ENCODE assay signal across 12 cellular contexts in genomic region chr14:96145116-96145864, GRCh38. TPM values are rescaled to one million over a fixed set of nuclear protein-coding genes. Genes with fewer than 3 reads are reported as not detected.
A peak's percentile ranks its signal among the peaks of the same experiment; 100 is the strongest.
DNase-seq lines count a peak whose midpoint lies in the region; ATAC-seq and TF ChIP-seq lines count a peak whose summit lies in the region.
"Had no signal": no experiment of that assay in that cellular context is flagged by ENCODE, and none has a peak within 500 bp of the region (broad histone marks: within the 10 kb centered on the region; RNA-seq: fewer than 3 reads in every experiment).

No MANE protein-coding gene starts in this region.

- H2BK15ac ChIP-seq in mesenchymal stem cell (ENCODE audit: low read depth, poor library complexity, severe bottlenecking) = no peak overlapping the region

- DNase-seq in HS-27A (ENCODE audit: low read depth) = peak; percentile 29
- DNase-seq in caudate nucleus (lab: John Stamatoyannopoulos, UW) = no peak
- peak; percentile 48 for DNase-seq in mesenchymal stem cell
- no peak for DNase-seq in thyroid gland
- no peak for DNase-seq in NCI-H2196 treated with DMSO at 0.1 percent for 48 hours (lab: John Stamatoyannopoulos, UW; ENCODE audit: unreplicated experiment)
- no peak for DNase-seq in hippocampal formation (lab: John Stamatoyannopoulos, UW)
- no peak for DNase-seq in UCSD-AML1 (lab: John Stamatoyannopoulos, UW; ENCODE audit: unreplicated experiment)
- DNase-seq: activated CD4-positive, alpha-beta T cell treated with anti-CD3 and anti-CD28 coated beads for 36 hours; SJCRH30 had no signal

- WGBS in mesenchymal stem cell = 53% methylated on average over 3 of the region's 6 CpGs
- WGBS in thyroid gland, 2 donors = 71 to 76% methylated on average over 6 of the region's 6 CpGs

- H3K27me3 ChIP-seq in mesenchymal stem cell (ENCODE audit: control insufficient read depth in 1 of 2, insufficient read depth in 1 of 2, low read length in 2 of 2) = no peaks in the 10 kb centered on the region
- H3K27me3 ChIP-seq in thyroid gland = no peaks in the 10 kb centered on the region
- H3K27me3 ChIP-seq: SJCRH30 had no signal

- intact Hi-C loops in thyroid gland (cut with DNase I) = no loop called here

- H4K8ac ChIP-seq in mesenchymal stem cell (ENCODE audit: low read length) = no peak overlapping the region

- H4K91ac ChIP-seq in mesenchymal stem cell (ENCODE audit: low read length) = no peak overlapping the region

- H3K14ac ChIP-seq in mesenchymal stem cell (ENCODE audit: low read length in 2 of 2) = no peak overlapping the region

- no peak for ATAC-seq in HG02970 (IDR thresholded peaks at IDR 0.05; ENCODE audit: low FRiP score, unreplicated experiment)
- ATAC-seq: activated CD4-positive, alpha-beta T cell treated with anti-CD3 and anti-CD28 coated beads for 36 hours had no signal

- H3K4me3 ChIP-seq in mesenchymal stem cell (ENCODE audit: insufficient read depth in 1 of 2, low read depth in 1 of 2, low read length in 2 of 2) (peak overlapping the region in 1 of 2 experiments; percentile 50), thyroid gland (replicated peaks in 1 of 3) (no peak overlapping the region)
- H3K4me3 ChIP-seq: SJCRH30 had no signal

- TF ChIP-seq POLR2A in thyroid gland (IDR thresholded peaks at IDR 0.05) = no peak

- H2BK12ac ChIP-seq in mesenchymal stem cell (ENCODE audit: low read length in 2 of 2) = no peak overlapping the region

- H3K4me1 ChIP-seq in mesenchymal stem cell (ENCODE audit: control insufficient read depth, insufficient read depth, low read depth, low read length) = peaks cover 4% of the 10 kb centered on the region
- peaks cover 8 to 11% of the 10 kb centered on the region in 2 donors for H3K4me1 ChIP-seq in thyroid gland
- H3K4me1 ChIP-seq: SJCRH30 had no signal

- no peak overlapping the region for H2AK5ac ChIP-seq in mesenchymal stem cell (ENCODE audit: low read length, severe bottlenecking)

- H3K27ac ChIP-seq in caudate nucleus (ENCODE audit: low read depth, low read length) = peak overlapping the region; percentile 93
- peak overlapping the region; percentile 88 for H3K27ac ChIP-seq in mesenchymal stem cell (ENCODE audit: low read length, poor library complexity, severe bottlenecking)
- peak overlapping the region; percentile 66 to 86 (median 76) for H3K27ac ChIP-seq in thyroid gland
- H3K27ac ChIP-seq: SJCRH30 had no signal

- H2BK5ac ChIP-seq in mesenchymal stem cell (ENCODE audit: low read depth, low read length, poor library complexity, severe bottlenecking) = no peak overlapping the region

- peak overlapping the region; percentile 39 for H3K4me2 ChIP-seq in mesenchymal stem cell (ENCODE audit: low read length, poor library complexity, severe bottlenecking)

- no peak for TF ChIP-seq CTCF in thyroid gland (IDR thresholded peaks at IDR 0.05)

- no peak overlapping the region for H3K4ac ChIP-seq in mesenchymal stem cell (ENCODE audit: low read depth in 1 of 2, low read length in 2 of 2)

- no peaks in the 10 kb centered on the region for H3K79me1 ChIP-seq in mesenchymal stem cell (replicated peaks; ENCODE audit: low read length, poor library complexity, severe bottlenecking)

- peak overlapping the region; percentile 87 for H3K9ac ChIP-seq in mesenchymal stem cell (ENCODE audit: low read length)

- no peak overlapping the region for H2AFZ ChIP-seq in mesenchymal stem cell (ENCODE audit: low read depth, low read length)

- H3K9me3 ChIP-seq in mesenchymal stem cell (ENCODE audit: control insufficient read depth, low read length) (peaks cover 29% of the 10 kb centered on the region), thyroid gland (no peaks in the 10 kb centered on the region)

- no peak overlapping the region for H3K18ac ChIP-seq in mesenchymal stem cell (ENCODE audit: low read depth in 1 of 2, low read length in 2 of 2)

- no peak overlapping the region for H2BK120ac ChIP-seq in mesenchymal stem cell (ENCODE audit: low read depth, low read length)

- H3K23ac ChIP-seq in mesenchymal stem cell (ENCODE audit: low read length in 2 of 2) = no peak overlapping the region

- no peaks in the 10 kb centered on the region for H3K36me3 ChIP-seq in mesenchymal stem cell (ENCODE audit: control insufficient read depth in 1 of 2, insufficient read depth in 2 of 2, low read depth in 1 of 2, low read length in 2 of 2)
- no peaks in the 10 kb centered on the region for H3K36me3 ChIP-seq in thyroid gland
- H3K36me3 ChIP-seq: SJCRH30 had no signal

RNA-seq across cellular contexts. Expression of gene BDKRB2, which starts 59.3 kb away (rescaled TPM):
- 16.1 TPM for polyA plus RNA-seq in mesenchymal stem cell (2013, experiment 1 of 2)
- 16.1 TPM for polyA plus RNA-seq in mesenchymal stem cell (2013, experiment 2 of 2)
- total RNA-seq in thyroid gland = 1 to 10 TPM; 3.2 to 9.9 (median 5.3) TPM
- total RNA-seq: activated CD4-positive, alpha-beta T cell treated with anti-CD3 and anti-CD28 coated beads for 36 hours; activated T-helper 2 cell treated with anti-CD3 and anti-CD28 coated beads, Interferon-gamma antibody, Interleukin-2, Interleukin-4, amounts not matched to agents 10 μg/mL and 5 μg/mL and 100 μg/mL, durations not matched to agents 14 hours and 24 hours and 36 hours; NCI-H460; SJCRH30 had no signal

Comparison
In these comparisons a context has a peak if more than half of its experiments do, and no peak if none do; other contexts are left out.
1. DNase-seq: peak in HS-27A (single experiment) and mesenchymal stem cell (single experiment); none in caudate nucleus (0 of 61), thyroid gland (0 of 2), NCI-H2196 treated with DMSO at 0.1 percent for 48 hours (single experiment), hippocampal formation (0 of 2) and UCSD-AML1 (single experiment).
2. Peak in every context shown above with its lines, with median percentiles within 50 percentile points of each other: H3K27ac ChIP-seq.